In the genomic region with DNA sequence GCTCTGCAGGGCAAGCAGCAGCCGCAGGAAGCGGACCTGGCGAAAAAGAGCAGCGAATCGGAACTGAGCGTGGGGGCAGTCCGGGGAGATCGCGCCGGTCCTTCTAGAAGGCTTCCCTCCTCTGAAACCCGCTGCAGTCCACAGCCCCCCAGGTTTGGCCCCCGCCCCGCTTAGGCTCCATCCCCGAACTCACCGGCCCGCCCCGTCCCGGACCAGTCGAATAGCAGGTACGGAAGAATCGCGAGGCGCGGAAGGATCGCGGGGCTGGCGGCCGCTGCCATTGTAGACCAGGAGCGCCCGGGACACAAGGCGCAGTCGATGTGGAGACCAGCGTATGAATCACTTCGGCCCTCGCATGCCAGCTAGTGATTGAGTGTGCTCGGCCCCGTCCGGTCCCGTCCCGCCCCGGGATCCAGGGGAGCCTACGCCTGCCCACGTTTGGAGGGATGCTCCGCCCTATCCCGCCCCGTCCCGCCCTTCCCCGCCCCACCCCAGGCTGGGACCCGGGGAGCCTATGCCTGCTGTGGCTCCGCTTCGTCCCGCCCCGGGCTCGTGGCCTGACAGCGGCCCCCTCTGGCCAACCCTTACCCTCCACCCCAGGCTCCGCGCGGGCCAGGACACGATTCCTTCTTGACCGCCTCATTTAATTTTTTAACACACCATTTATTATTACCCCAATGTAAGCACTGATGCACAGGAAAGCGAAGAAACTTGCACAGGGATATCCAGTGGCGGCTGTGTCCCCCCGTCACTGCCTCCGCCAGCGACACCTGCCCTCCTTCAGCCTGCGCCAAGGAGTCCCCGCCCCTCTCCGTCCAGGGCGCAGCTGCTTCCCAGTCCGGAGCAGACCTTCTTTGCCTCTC, we compare ENCODE assay signal across 7 cellular contexts. TPM values are rescaled to one million over a fixed set of nuclear protein-coding genes. Genes with fewer than 3 reads are reported as not detected.
DNase-seq lines count a peak whose midpoint lies in the region; ATAC-seq, FAIRE-seq and TF ChIP-seq lines count a peak whose summit lies in the region.

Gene ULBP3 (minus strand): TSS at position 336 of the 863 bp plus-strand sequence. CDS start 55 bp downstream, at position 281.

- peaks cover 32% of the 10 kb centered on the region for H3K27me3 ChIP-seq in endodermal cell (ENCODE audit: control insufficient read depth, insufficient read depth, low read length, poor library complexity, severe bottlenecking)

- peaks cover 2% of the 10 kb centered on the region for H3K4me1 Mint-ChIP-seq in endodermal cell

- H3K36me3 ChIP-seq in endodermal cell (ENCODE audit: control insufficient read depth, insufficient read depth, low read length): no peaks in the 10 kb centered on the region

- TF ChIP-seq CTCF in endodermal cell (conservative IDR thresholded peaks at IDR 0.05): peak; percentile 76

- peak within 1 kb of the TSS; percentile 49 for H3K9ac ChIP-seq in endodermal cell (ENCODE audit: extremely low read depth, low read length, poor library complexity, severe bottlenecking)

- H3K36me3 Mint-ChIP-seq in endodermal cell (ENCODE audit: low read depth): peaks cover 8% of the 10 kb centered on the region

- peak; percentile 42 for DNase-seq in GM18507 (ENCODE audit: extremely low spot score, insufficient read length, low read depth)
- peak; percentile 72 for DNase-seq in NCI-H524 treated with DMSO at 0.1 percent for 48 hours (lab: John Stamatoyannopoulos, UW)
- DNase-seq in activated CD8-positive, alpha-beta memory T cell treated with anti-CD3 and anti-CD28 coated beads, Interleukin-2, amount 50 U/mL, for 1 hour (ENCODE audit: extremely low read depth): peak; percentile 18
- DNase-seq in endodermal cell: peak; percentile 97
- DNase-seq in mesenteric fat pad (ENCODE audit: low spot score): peak; percentile 94
- peak; percentile 37 for DNase-seq in stimulated activated CD8-positive, alpha-beta memory T cell treated with anti-CD3 and anti-CD28 coated beads, Interleukin-12 subunit alpha, Interleukin-12 subunit beta, amount 100 ng/mL, for 24 hours (ENCODE audit: extremely low read depth)

- 1% methylated on average over 19 to 67 of the region's 70 CpGs for WGBS in endodermal cell (ENCODE audit: insufficient coverage in 1 of 2, insufficient read length in 1 of 2), 2 experiments

- no peaks in the 10 kb centered on the region for H3K9me3 Mint-ChIP-seq in endodermal cell

- no peak for FAIRE-seq in GM18507 (lab: Jason Lieb, UNC)

- H3K4me3 Mint-ChIP-seq in endodermal cell: peak within 1 kb of the TSS; percentile 67

- peaks cover 37% of the 10 kb centered on the region for H3K27me3 Mint-ChIP-seq in endodermal cell (ENCODE audit: insufficient read depth)

- H3K27ac ChIP-seq in endodermal cell (ENCODE audit: low read depth, low read length): peak within 1 kb of the TSS; percentile 49

- no peaks in the 10 kb centered on the region for H3K4me1 ChIP-seq in endodermal cell (ENCODE audit: control insufficient read depth, insufficient read depth, low read length)

- H3K4me3 ChIP-seq in endodermal cell (ENCODE audit: low read length): peak within 1 kb of the TSS; percentile 80

- no peaks in the 10 kb centered on the region for H3K9me3 ChIP-seq in endodermal cell (ENCODE audit: control insufficient read depth, low read length)

- peak; percentile 80 for ATAC-seq in HG03045 (IDR thresholded peaks at IDR 0.05; ENCODE audit: unreplicated experiment)

- H3K27ac Mint-ChIP-seq in endodermal cell: peak within 1 kb of the TSS; percentile 16

RNA-seq across cellular contexts. Expression of gene ULBP3, which starts in this region (rescaled TPM):
- total RNA-seq in endodermal cell: 1 to 10 TPM; 4.4 to 5.4 TPM
- polyA plus RNA-seq in endodermal cell (2013, experiment 1 of 2): 13.8 TPM
- 14.7 TPM for polyA plus RNA-seq in endodermal cell (2013, experiment 2 of 2)
- 3.0 TPM for total RNA-seq in mesenteric fat pad

Comparison
In these comparisons a context has a peak if more than half of its experiments do, and no peak if none do; other contexts are left out.
1. Peak in every context shown above with its lines: DNase-seq, ATAC-seq, H3K4me3 ChIP-seq and H3K27ac ChIP-seq.
2. DNase-seq: peak in every context shown above with its lines; median percentile 97 in endodermal cell; 94 in mesenteric fat pad; 72 in NCI-H524 treated with DMSO at 0.1 percent for 48 hours; 42 in GM18507; 37 in stimulated activated CD8-positive, alpha-beta memory T cell treated with anti-CD3 and anti-CD28 coated beads, Interleukin-12 subunit alpha, Interleukin-12 subunit beta, amount 100 ng/mL, for 24 hours; 18 in activated CD8-positive, alpha-beta memory T cell treated with anti-CD3 and anti-CD28 coated beads, Interleukin-2, amount 50 U/mL, for 1 hour.